1 cellular context compared by ENCODE assay signal in genomic region chr22:32327066-32327465, GRCh38.
TF ChIP-seq lines count a peak whose summit lies in the region.

No MANE protein-coding gene starts in this region.

TF ChIP-seq in endothelial cell of umbilical vein, 7 proteins besides CTCF, POLR2A, EP300 and RAD21 (continued from another document):
- TF ChIP-seq GATA2 (IDR thresholded peaks at IDR 0.05; ENCODE audit: insufficient read depth, insufficient read length, low read depth, low read length) (no peak), MYC (IDR thresholded peaks at IDR 0.05; ENCODE audit: low read depth, low read length) (no peak)
